Comparison of ENCODE assay signal across 2 cellular contexts in the genomic region with DNA sequence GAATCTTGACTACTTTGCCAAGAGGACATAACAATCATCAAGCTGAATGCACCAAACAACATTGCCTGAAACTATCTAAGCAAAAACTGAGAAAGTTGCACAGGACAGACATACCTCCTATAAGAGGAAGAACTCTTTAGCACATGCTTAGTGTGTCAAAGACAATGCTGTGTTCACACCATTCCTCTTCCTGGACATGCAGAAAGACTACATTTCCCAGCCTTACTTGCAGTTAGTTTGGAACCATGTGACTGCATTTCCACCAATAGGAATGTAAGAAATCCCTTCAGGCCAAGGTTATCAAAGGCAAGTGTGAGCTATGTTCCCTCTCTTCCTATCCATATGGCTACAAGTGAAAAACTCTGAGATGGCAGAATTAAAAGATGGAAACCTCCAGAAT. TPM values are rescaled to one million over a fixed set of nuclear protein-coding genes. Genes with fewer than 3 reads are reported as not detected.
"Had no signal": no experiment of that assay in that cellular context is flagged by ENCODE, and none has a peak within 500 bp of the region (broad histone marks: within the 10 kb centered on the region; RNA-seq: fewer than 3 reads in every experiment).

No MANE protein-coding gene starts in this region.

RNA-seq across cellular contexts. Expression of a gene that starts 45.4 kb away (rescaled TPM):
- total RNA-seq: GM23338, H9 had no signal
